ENCODE assay signal across 8 cellular contexts in the genomic region with DNA sequence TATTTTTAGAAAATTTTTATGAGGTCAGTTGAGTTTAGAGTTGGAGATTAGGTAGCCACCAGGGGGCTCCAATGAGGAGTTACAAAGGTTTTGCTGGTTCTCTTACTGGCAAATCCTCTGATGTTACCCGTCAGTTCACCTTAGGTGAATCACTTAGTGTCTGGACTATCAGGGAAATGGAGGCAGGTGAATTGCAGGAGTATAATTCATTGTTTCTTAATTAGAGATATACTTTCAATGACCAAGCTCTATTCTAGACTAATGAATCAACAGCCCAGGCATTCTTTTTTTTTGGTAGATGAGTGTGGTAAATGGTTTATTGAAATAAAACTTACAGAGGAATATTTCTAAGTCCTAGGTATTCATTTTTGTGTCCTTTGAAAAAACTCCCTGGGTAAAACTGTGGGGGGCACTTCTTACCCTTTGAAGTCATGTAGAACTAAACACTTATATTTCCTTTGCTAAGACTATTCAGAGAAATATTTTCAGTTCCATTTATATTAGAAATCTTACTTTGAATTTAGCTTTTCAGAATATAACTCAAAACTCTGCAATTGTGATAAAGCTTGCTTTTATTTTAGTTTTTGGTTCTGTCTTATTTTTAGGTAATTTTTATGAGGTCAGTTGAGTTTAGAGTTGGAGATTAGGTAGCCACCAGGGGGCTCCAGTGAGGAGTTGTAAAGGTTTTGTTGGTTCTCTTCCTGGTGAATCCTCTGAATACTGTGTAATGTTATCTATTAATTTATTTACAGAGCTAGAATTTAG. TPM values are rescaled to one million over a fixed set of nuclear protein-coding genes. Genes with fewer than 3 reads are reported as not detected.
DNase-seq lines count a peak whose midpoint lies in the region; ATAC-seq, FAIRE-seq and TF ChIP-seq lines count a peak whose summit lies in the region.

No MANE protein-coding gene starts in this region.

- no peak overlapping the region for H3K4me3 Mint-ChIP-seq in glutamatergic neuron (ENCODE audit: unreplicated experiment)

- TF ChIP-seq CTCF in glutamatergic neuron (IDR thresholded peaks at IDR 0.05; ENCODE audit: partially characterized antibody, unreplicated experiment) (peak; percentile 68), sigmoid colon (IDR thresholded peaks at IDR 0.05) (peak in 3 of 4 experiments; percentile 8 to 42 (median 15))

- H3K9me3 Mint-ChIP-seq in glutamatergic neuron (ENCODE audit: unreplicated experiment), result no peaks in the 10 kb centered on the region

- no peaks in the 10 kb centered on the region for H3K36me3 Mint-ChIP-seq in glutamatergic neuron (ENCODE audit: unreplicated experiment)

- no peak for ATAC-seq in GM19467 (IDR thresholded peaks at IDR 0.05; ENCODE audit: unreplicated experiment)

- TF ChIP-seq POLR2A in sigmoid colon (IDR thresholded peaks at IDR 0.05), result no peak
- no peak for TF ChIP-seq POLR2A in H54 (IDR thresholded peaks at IDR 0.05; ENCODE audit: low read depth, low read length)

- H3K9me3 ChIP-seq in sigmoid colon, result no peaks in the 10 kb centered on the region

- WGBS in sigmoid colon, 2 donors, result 48 to 51% methylated on average over 1 of the region's 1 CpG

- DNase-seq in COLO668 (lab: John Stamatoyannopoulos, UW; ENCODE audit: unreplicated experiment) (peak; percentile 33), KBM-7 (peak; percentile 82), RPMI7951 (ENCODE audit: low read depth) (peak; percentile 53), glutamatergic neuron (peak; percentile 73), sigmoid colon (no peak), H54 (ENCODE audit: insufficient read length, low spot score) (no peak)
- peak; percentile 82 for DNase-seq in activated effector memory CD4-positive, alpha-beta T cell treated with anti-CD3 and anti-CD28 coated beads, Interleukin-2, amount 50 U/mL, for 16 hours

- H3K4me1 Mint-ChIP-seq in glutamatergic neuron (ENCODE audit: low read depth, unreplicated experiment), result peaks cover 2% of the 10 kb centered on the region

- H3K27me3 Mint-ChIP-seq in glutamatergic neuron (ENCODE audit: unreplicated experiment), result peaks cover 4% of the 10 kb centered on the region

- peaks cover 16 to 92% (median 48%) of the 10 kb centered on the region in 4 donors for H3K36me3 ChIP-seq in sigmoid colon

- H3K27ac Mint-ChIP-seq in glutamatergic neuron (ENCODE audit: unreplicated experiment), result no peak overlapping the region

- intact Hi-C loops in sigmoid colon (cut with DNase I), result loop anchor here (5.0 kb wide), 1 partner anchor 295 kb away; no protein-coding TSS in a partner anchor

- in situ Hi-C loops in KBM-7 (cut with MboI; ENCODE audit: low pct_unique_long_range_greater_than_20kb, low sequenced_read_pairs), result no loop called here

- H3K4me1 ChIP-seq in sigmoid colon, result peaks cover 0 to 5% (median 0%) of the 10 kb centered on the region in 4 donors

- TF ChIP-seq EP300 in sigmoid colon (IDR thresholded peaks at IDR 0.05), result no peak

- H3K27ac ChIP-seq in sigmoid colon, result no peak overlapping the region

- FAIRE-seq in H54 (lab: Jason Lieb, UNC), result no peak

- H3K4me3 ChIP-seq in sigmoid colon, result no peak overlapping the region

- no peaks in the 10 kb centered on the region for H3K27me3 ChIP-seq in sigmoid colon

RNA-seq across cellular contexts. Expression of gene PSMD11, which starts 17.7 kb away (rescaled TPM):
- 73.9 and 77.9 TPM in 2 replicates for total RNA-seq in RPMI7951 (2014; rRNA removed; shearing (Covaris generic))
- total RNA-seq in glutamatergic neuron (ENCODE audit: unreplicated experiment) (94.1 TPM), sigmoid colon (10 to 100 TPM; 42.4 to 59.8 (median 43.2) TPM)
- polyA plus RNA-seq in sigmoid colon, result 10 to 100 TPM; 42.0 to 71.7 (median 52.2) TPM

RNA-seq across cellular contexts. Expression of gene CDK5R1, which starts 24.8 kb away (rescaled TPM):
- 2.9 and 3.4 TPM in 2 replicates for total RNA-seq in RPMI7951 (2014; rRNA removed; shearing (Covaris generic))
- total RNA-seq in glutamatergic neuron (ENCODE audit: unreplicated experiment) (73.9 TPM), sigmoid colon (1 to 10 TPM in 3 of 4 donors, under 1 TPM in 1; 0.81 to 1.2 (median 1.1) TPM)
- 1 to 10 TPM in 1 of 3 donors, under 1 TPM in 2; under 0.01 to 3.8 (median 0.46) TPM for polyA plus RNA-seq in sigmoid colon

Comparison
In these comparisons a context has a peak if more than half of its experiments do, and no peak if none do; other contexts are left out.
1. DNase-seq: peak in COLO668 (single experiment), KBM-7 (single experiment), RPMI7951 (single experiment), activated effector memory CD4-positive, alpha-beta T cell treated with anti-CD3 and anti-CD28 coated beads, Interleukin-2, amount 50 U/mL, for 16 hours (single experiment) and glutamatergic neuron (single experiment); none in sigmoid colon (single experiment) and H54 (single experiment).
2. RNA of gene CDK5R1, which starts 24.8 kb away (total RNA-seq): 73.9 TPM in glutamatergic neuron (single experiment); 2.9 to 3.4 TPM in RPMI7951 and 0.81 to 1.2 TPM in sigmoid colon; every median in the first group is over 10 times any median in the second.